ENCODE assay signal across 8 cellular contexts in genomic region chr19:18193388-18194207, GRCh38. TPM values are rescaled to one million over a fixed set of nuclear protein-coding genes. Genes with fewer than 3 reads are reported as not detected.
DNase-seq lines count a peak whose midpoint lies in the region; ATAC-seq, FAIRE-seq and TF ChIP-seq lines count a peak whose summit lies in the region.

No MANE protein-coding gene starts in this region.

- TF ChIP-seq CTCF in RWPE2 (IDR thresholded peaks at IDR 0.05; ENCODE audit: poor library complexity, severe bottlenecking), result no peak
- TF ChIP-seq CTCF in parathyroid adenoma (IDR thresholded peaks at IDR 0.05), result no peak
- no peak for TF ChIP-seq CTCF in D721Med (IDR thresholded peaks at IDR 0.05; ENCODE audit: insufficient read depth, missing control alignments)

- peak overlapping the region; percentile 90 for H3K4me2 ChIP-seq in parathyroid adenoma (ENCODE audit: low read length)

- no peaks in the 10 kb centered on the region for H3K27me3 ChIP-seq in RWPE2 (ENCODE audit: insufficient read depth, poor library complexity, severe bottlenecking)
- no peaks in the 10 kb centered on the region for H3K27me3 ChIP-seq in parathyroid adenoma (ENCODE audit: control insufficient read depth, insufficient read depth, low read length)

- peak overlapping the region; percentile 44 for H3K27ac ChIP-seq in RWPE2 (ENCODE audit: poor library complexity, severe bottlenecking)
- H3K27ac ChIP-seq in parathyroid adenoma, result peak overlapping the region; percentile 61

- H3K4me1 ChIP-seq in RWPE2 (ENCODE audit: insufficient read depth, poor library complexity, severe bottlenecking) (peaks cover 2% of the 10 kb centered on the region), parathyroid adenoma (peaks cover 5% of the 10 kb centered on the region)

- H2AFZ ChIP-seq in parathyroid adenoma, result peak overlapping the region; percentile 91

- H3K9ac ChIP-seq in parathyroid adenoma, result peak overlapping the region; percentile 49

- no peaks in the 10 kb centered on the region for H3K79me2 ChIP-seq in parathyroid adenoma

- H3K4me3 ChIP-seq in RWPE2 (ENCODE audit: severe bottlenecking), result peak overlapping the region; percentile 69
- H3K4me3 ChIP-seq in parathyroid adenoma (ENCODE audit: low read depth, low read length), result peak overlapping the region; percentile 81

- ATAC-seq in RWPE2 (ENCODE audit: low read depth) (no peak), esophagus mucosa (peak; percentile 1)

- no peaks in the 10 kb centered on the region for H3K9me3 ChIP-seq in RWPE2 (ENCODE audit: severe bottlenecking)
- no peaks in the 10 kb centered on the region for H3K9me3 ChIP-seq in parathyroid adenoma (ENCODE audit: control insufficient read depth, low read length)

- in situ Hi-C loops in ACHN (cut with HindIII; ENCODE audit: low pct_ligation_motif_present, low pct_unique_long_range_greater_than_20kb, low sequenced_read_pairs), result no loop called here

- peak; percentile 28 for DNase-seq in activated CD4-positive, alpha-beta T cell treated with anti-CD3 and anti-CD28 coated beads for 48 hours
- no peak for DNase-seq in activated CD4-positive, alpha-beta T cell treated with anti-CD3 and anti-CD28 coated beads for 4 hours
- no peak for DNase-seq in RWPE2 (ENCODE audit: low spot score)
- DNase-seq in NCI-H1436 treated with DMSO at 0.1 percent for 48 hours (lab: John Stamatoyannopoulos, UW), result no peak
- no peak for DNase-seq in ACHN
- no peak for DNase-seq in D721Med (ENCODE audit: insufficient read length, low spot score)

- no peak for FAIRE-seq in D721Med (lab: Jason Lieb, UNC)

- H3K36me3 ChIP-seq in RWPE2 (ENCODE audit: low read depth) (peaks cover 12% of the 10 kb centered on the region; the same call in 1 of the 2 replicates), parathyroid adenoma (ENCODE audit: control insufficient read depth, insufficient read depth, low read length) (no peaks in the 10 kb centered on the region)

RNA-seq across cellular contexts. Expression of gene MPV17L2, which starts 0.6 kb away (rescaled TPM):
- total RNA-seq in esophagus mucosa, result 6.8 TPM

RNA-seq across cellular contexts. Expression of gene RAB3A, which starts 10.2 kb away (rescaled TPM):
- 1.1 TPM for total RNA-seq in esophagus mucosa

RNA-seq across cellular contexts. Expression of gene IFI30, which starts 20.0 kb away (rescaled TPM):
- total RNA-seq in esophagus mucosa, result 17.0 TPM

RNA-seq across cellular contexts. Expression of gene PDE4C, which starts 32.6 kb away (rescaled TPM):
- 0.16 TPM for total RNA-seq in esophagus mucosa

RNA-seq across cellular contexts. Expression of gene PIK3R2, which starts 40.6 kb away (rescaled TPM):
- total RNA-seq in esophagus mucosa, result 35.6 TPM
